ENCODE assay signal across 8 cellular contexts in the genomic region with DNA sequence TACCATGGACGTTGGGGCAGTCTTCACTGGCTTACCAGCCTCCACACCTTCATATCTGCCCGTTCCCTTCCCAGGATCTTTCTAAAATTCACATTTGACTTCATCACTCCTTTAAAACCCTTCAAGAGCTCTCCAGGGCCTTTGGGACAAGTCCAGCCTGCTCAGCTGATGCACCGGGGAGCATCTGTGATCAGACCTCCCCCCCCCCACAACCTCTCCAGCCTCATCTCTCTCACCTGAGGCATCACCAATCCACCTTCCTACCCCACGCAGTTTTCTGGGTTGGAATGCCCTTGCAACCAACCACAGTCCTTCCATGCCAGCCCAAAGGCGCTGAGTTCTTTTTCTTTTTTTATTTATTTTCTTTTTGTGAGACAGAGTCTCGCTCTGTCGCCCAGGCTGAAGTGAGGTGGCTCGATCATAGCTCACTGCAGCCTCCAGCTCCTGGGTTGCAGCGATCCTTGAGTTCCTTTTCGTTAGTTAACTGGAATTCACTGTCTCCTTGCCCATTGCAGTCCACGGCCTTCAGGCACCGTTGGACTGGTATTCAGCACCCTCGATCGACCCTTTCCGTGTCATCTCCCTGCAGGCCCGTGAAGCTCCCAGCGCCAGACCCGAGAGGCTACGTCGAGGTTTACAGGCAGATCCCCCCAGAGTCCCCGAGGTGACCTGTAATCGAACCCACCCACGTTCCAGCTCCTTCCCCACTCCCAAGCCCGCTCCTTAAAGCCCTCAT. TPM values are rescaled to one million over a fixed set of nuclear protein-coding genes. Genes with fewer than 3 reads are reported as not detected.
A peak's percentile ranks its signal among the peaks of the same experiment; 100 is the strongest.
DNase-seq lines count a peak whose midpoint lies in the region; ATAC-seq and TF ChIP-seq lines count a peak whose summit lies in the region.

No MANE protein-coding gene starts in this region.

- ATAC-seq in GM19324 (IDR thresholded peaks at IDR 0.05; ENCODE audit: low FRiP score, unreplicated experiment) (no peak), HG02610 (IDR thresholded peaks at IDR 0.05; ENCODE audit: unreplicated experiment) (no peak)

- peaks cover 24% of the 10 kb centered on the region for H3K36me3 Mint-ChIP-seq in brain

- no peaks in the 10 kb centered on the region for H3K9me3 Mint-ChIP-seq in brain

- H3K27ac ChIP-seq in KOPT-K1 (ENCODE audit: low read depth, low read length, poor library complexity, severe bottlenecking), result peak overlapping the region; percentile 76
- H3K27ac ChIP-seq in substantia nigra (ENCODE audit: low read depth, low read length, poor library complexity, severe bottlenecking), result peak overlapping the region; percentile 90

- H3K27me3 Mint-ChIP-seq in brain, result peaks cover 7% of the 10 kb centered on the region

- H3K36me3 ChIP-seq in KOPT-K1 (ENCODE audit: insufficient read depth, low read length), result peaks cover 22% of the 10 kb centered on the region; the same call in 1 of the 2 replicates

- peak overlapping the region; percentile 90 to 96 (median 95) for H3K27ac Mint-ChIP-seq in brain

- TF ChIP-seq CTCF in brain (conservative IDR thresholded peaks at IDR 0.05) (no peak), GM20000 (IDR thresholded peaks at IDR 0.05; ENCODE audit: extremely low read depth, missing control alignments) (no peak)

- H3K4me3 Mint-ChIP-seq in brain, result peak overlapping the region; percentile 96 to 99 (median 98)

- H3K9me3 ChIP-seq in KOPT-K1 (ENCODE audit: insufficient read depth, low read length, poor library complexity, severe bottlenecking), result no peaks in the 10 kb centered on the region

- peaks cover 35% of the 10 kb centered on the region for H3K4me1 Mint-ChIP-seq in brain

- DNase-seq in GM03348 (ENCODE audit: low spot score), result peak; percentile 42
- peak; percentile 40 for DNase-seq in kidney glomerular epithelial cell (lab: John Stamatoyannopoulos, UW)
- peak in 3 of 49 donors; percentile 20 to 29 (median 27) for DNase-seq in substantia nigra (lab: John Stamatoyannopoulos, UW)
- no peak for DNase-seq in GM20000 (ENCODE audit: low spot score)

RNA-seq across cellular contexts. Expression of a gene that starts 0.7 kb away (rescaled TPM):
- polyA plus RNA-seq in brain (ENCODE audit: insufficient read depth, low read depth, low replicate concordance), result 16.3 TPM

RNA-seq across cellular contexts. Expression of a gene that starts 0.8 kb away (rescaled TPM):
- polyA plus RNA-seq in brain (ENCODE audit: insufficient read depth, low read depth, low replicate concordance), result 30.4 TPM

RNA-seq across cellular contexts. Expression of a gene that starts 14.7 kb away (rescaled TPM):
- polyA plus RNA-seq in brain (ENCODE audit: insufficient read depth, low read depth, low replicate concordance), result 142 TPM

RNA-seq across cellular contexts. Expression of a gene that starts 30.6 kb away (rescaled TPM):
- 23.7 TPM for polyA plus RNA-seq in brain (ENCODE audit: insufficient read depth, low read depth, low replicate concordance)

RNA-seq across cellular contexts. Expression of a gene that starts 53.6 kb away (rescaled TPM):
- polyA plus RNA-seq in brain (ENCODE audit: insufficient read depth, low read depth, low replicate concordance), result 48.9 TPM
